ENCODE assay signal across 14 cellular contexts in the genomic region with DNA sequence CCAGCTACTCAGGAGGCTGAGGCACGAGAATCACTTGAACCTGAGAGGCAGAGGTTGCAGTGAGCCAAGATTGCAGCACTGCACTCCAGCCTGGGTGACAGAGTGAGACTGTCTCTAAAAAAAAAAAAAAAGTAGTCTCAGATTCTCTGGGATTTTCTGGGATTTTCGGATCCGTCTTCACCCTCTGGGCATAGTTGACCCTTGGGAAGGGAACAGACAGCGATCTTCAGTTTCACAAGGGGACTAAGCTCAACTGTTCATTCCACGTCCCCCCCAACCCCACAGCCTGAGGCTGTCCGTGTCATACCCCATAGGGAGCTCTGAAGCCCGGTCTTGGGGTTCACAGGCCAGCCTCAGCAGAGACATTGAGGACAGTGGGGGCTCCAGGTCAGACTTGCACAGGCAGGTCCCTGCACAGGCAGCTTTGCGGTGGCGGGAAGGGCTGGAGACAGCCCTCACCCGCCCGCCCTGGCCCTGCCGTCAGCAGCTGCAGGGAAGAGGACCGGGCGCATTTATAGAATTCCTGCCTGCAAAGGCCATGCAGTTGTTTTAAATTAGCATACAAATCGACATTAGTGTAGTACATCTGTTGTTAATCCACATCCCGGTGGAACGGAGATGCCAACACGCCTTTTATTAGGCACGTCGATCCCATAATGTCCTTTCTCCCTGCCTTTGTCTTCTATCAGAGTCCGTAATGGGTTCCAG.
DNase-seq lines count a peak whose midpoint lies in the region; ATAC-seq, FAIRE-seq and TF ChIP-seq lines count a peak whose summit lies in the region.
"Had no signal": no experiment of that assay in that cellular context is flagged by ENCODE, and none has a peak within 500 bp of the region (broad histone marks: within the 10 kb centered on the region; RNA-seq: fewer than 3 reads in every experiment).

No MANE protein-coding gene starts in this region.

- CTCF ChIA-PET in A673 (lab: Charles Lee) = no interaction called here

- H3K4me3 ChIP-seq in A673 (ENCODE audit: low read depth, low read length, poor library complexity, severe bottlenecking) = no peak overlapping the region
- H3K4me3 ChIP-seq in HAP-1 = no peak overlapping the region
- no peak overlapping the region for H3K4me3 ChIP-seq in choroid plexus epithelial cell (ENCODE audit: low read depth, low read length)
- no peak overlapping the region for H3K4me3 ChIP-seq in kidney (ENCODE audit: low read length in 2 of 2)
- H3K4me3 ChIP-seq: thoracic aorta had no signal

- BruUV-seq in A673 (replicated peaks; lab: Mats Ljungman, UMichigan) = no TSS peak

- H3K9me3 ChIP-seq in A673 (ENCODE audit: low read depth, low read length, poor library complexity, severe bottlenecking) (no peaks in the 10 kb centered on the region), HAP-1 (no peaks in the 10 kb centered on the region), kidney (ENCODE audit: control insufficient read depth in 1 of 2, low read length in 2 of 2) (no peaks in the 10 kb centered on the region)
- H3K9me3 ChIP-seq: thoracic aorta had no signal

- H3K27me3 ChIP-seq in A673 (replicated peaks; ENCODE audit: insufficient read depth, low read depth, low read length, poor library complexity) (no peaks in the 10 kb centered on the region), HAP-1 (ENCODE audit: low read depth) (no peaks in the 10 kb centered on the region)

- H3K36me3 ChIP-seq in A673 (ENCODE audit: insufficient read depth, low read length, poor library complexity, severe bottlenecking) (no peaks in the 10 kb centered on the region), HAP-1 (replicated peaks) (no peaks in the 10 kb centered on the region), kidney (ENCODE audit: control insufficient read depth in 1 of 2, insufficient read depth in 2 of 2, low read length in 2 of 2) (no peaks in the 10 kb centered on the region)
- H3K36me3 ChIP-seq: thoracic aorta had no signal

- in situ Hi-C loops in HAP-1 (cut with MboI; ENCODE audit: low sequenced_read_pairs) = no loop called here

- intact Hi-C loops in A673 (cut with micrococcal nuclease; ENCODE audit: unreplicated experiment) = no loop called here
- intact Hi-C loops in kidney (cut with DNase I) = no loop called here

- no peak for FAIRE-seq in kidney (lab: Jason Lieb, UNC)
- FAIRE-seq: A204.1 had no signal

- TF ChIP-seq CTCF in A673 (conservative IDR thresholded peaks at IDR 0.05; ENCODE audit: low read depth, low read length) = no peak
- no peak for TF ChIP-seq CTCF in choroid plexus epithelial cell (conservative IDR thresholded peaks at IDR 0.05; ENCODE audit: low read depth, low read length)
- TF ChIP-seq CTCF in kidney (IDR thresholded peaks at IDR 0.05; ENCODE audit: borderline replicate concordance, extremely low read depth, insufficient read depth) = no peak

- H3K9ac ChIP-seq in kidney (ENCODE audit: low read length in 2 of 2) = no peak overlapping the region

- ATAC-seq in HG02763 (IDR thresholded peaks at IDR 0.05; ENCODE audit: unreplicated experiment) (no peak), HG03565 (IDR thresholded peaks at IDR 0.05; ENCODE audit: unreplicated experiment) (no peak)

- POLR2A ChIA-PET in A673 (lab: Charles Lee; ENCODE audit: low non-redundant PET) = no interaction called here

- H3K4me1 ChIP-seq in A673 (ENCODE audit: insufficient read depth, low read length, poor library complexity, severe bottlenecking) (peaks cover 8% of the 10 kb centered on the region), HAP-1 (peaks cover 28% of the 10 kb centered on the region), kidney (ENCODE audit: control insufficient read depth in 1 of 2, insufficient read depth in 1 of 2, low read depth in 1 of 2, low read length in 2 of 2) (no peaks in the 10 kb centered on the region)

- H3K27ac ChIP-seq in A673 (ENCODE audit: low read depth, low read length, poor library complexity, severe bottlenecking) (no peak overlapping the region), kidney (ENCODE audit: low read depth in 2 of 2, low read length in 2 of 2) (no peak overlapping the region)
- H3K27ac ChIP-seq: thoracic aorta had no signal

- DNase-seq in A673 (ENCODE audit: low spot score) (peak; percentile 31), HAP-1 (ENCODE audit: low spot score in 2 of 2) (peak; percentile 84 to 88), choroid plexus epithelial cell (ENCODE audit: low read depth) (peak; percentile 15), kidney (peak; percentile 70), globus pallidus (ENCODE audit: low spot score) (no peak)
- DNase-seq in stimulated activated CD4-positive, alpha-beta T cell treated with anti-CD3 and anti-CD28 coated beads, Interleukin-4, amount 100 ng/mL, for 1 hour = no peak
- DNase-seq: activated CD4-positive, alpha-beta T cell treated with anti-CD3 and anti-CD28 coated beads, Interleukin-2, amount 50 U/mL, for 1 hour; activated T-cell treated with anti-CD3 and anti-CD28 coated beads, Interleukin-2, amount 50 U/mL, for 24 hours; NCI-H1092 treated with DMSO at 0.1 percent for 48 hours; NCI-H2171 had no signal

Comparison
In these comparisons a context has a peak if more than half of its experiments do, and no peak if none do; other contexts are left out.
1. DNase-seq: peak in A673 (single experiment), HAP-1 (2 of 2), choroid plexus epithelial cell (single experiment) and kidney (single experiment); none in stimulated activated CD4-positive, alpha-beta T cell treated with anti-CD3 and anti-CD28 coated beads, Interleukin-4, amount 100 ng/mL, for 1 hour (single experiment) and globus pallidus (single experiment).